Comparison of ENCODE assay signal across 1 cellular context in genomic region chr22:47634342-47634741, GRCh38.
TF ChIP-seq lines count a peak whose summit lies in the region.

No MANE protein-coding gene starts in this region.

TF ChIP-seq in WTC11, 78 proteins besides CTCF, POLR2A, EP300 and RAD21 (continued from another document):
- TF ChIP-seq ZNF396 (CRISPR knock-in tag; IDR thresholded peaks at IDR 0.05; ENCODE audit: borderline replicate concordance) (no peak), TEAD4 (CRISPR knock-in tag; IDR thresholded peaks at IDR 0.05) (no peak), GRHL2 (CRISPR knock-in tag; IDR thresholded peaks at IDR 0.05; ENCODE audit: insufficient replicate concordance, severe bottlenecking) (no peak), NR2C2 (CRISPR knock-in tag; IDR thresholded peaks at IDR 0.05) (no peak), ATF2 (CRISPR knock-in tag; IDR thresholded peaks at IDR 0.05; ENCODE audit: borderline replicate concordance, low read depth) (no peak), ATF3 (CRISPR knock-in tag; conservative IDR thresholded peaks at IDR 0.05) (no peak), GTF2I (CRISPR knock-in tag; conservative IDR thresholded peaks at IDR 0.05) (no peak), ZNF671 (CRISPR knock-in tag; IDR thresholded peaks at IDR 0.05) (no peak), CREB1 (CRISPR knock-in tag; IDR thresholded peaks at IDR 0.05) (no peak), NR1H2 (CRISPR knock-in tag; IDR thresholded peaks at IDR 0.05) (no peak), TP53 (CRISPR knock-in tag; IDR thresholded peaks at IDR 0.05) (no peak), CDX4 (CRISPR knock-in tag; IDR thresholded peaks at IDR 0.05; ENCODE audit: borderline replicate concordance) (no peak)
